ENCODE assay signal across 7 cellular contexts in genomic region chr7:139034855-139035587, GRCh38. TPM values are rescaled to one million over a fixed set of nuclear protein-coding genes. Genes with fewer than 3 reads are reported as not detected.
A peak's percentile ranks its signal among the peaks of the same experiment; 100 is the strongest.
DNase-seq lines count a peak whose midpoint lies in the region; ATAC-seq and TF ChIP-seq lines count a peak whose summit lies in the region.

No MANE protein-coding gene starts in this region.

- intact Hi-C loops in activated T-helper 2 cell treated with anti-CD3 and anti-CD28 coated beads, Interferon-gamma antibody, Interleukin-2, Interleukin-4, amounts not matched to agents 10 μg/mL and 5 μg/mL and 100 μg/mL, durations not matched to agents 14 hours and 24 hours and 36 hours (cut with micrococcal nuclease) = no loop called here
- intact Hi-C loops in Right ventricle myocardium inferior (cut with DNase I) = loop anchor here (5.0 kb wide), 1 partner anchor 42 kb away; no protein-coding TSS in a partner anchor

- H3K4me3 Mint-ChIP-seq in HFFc6 = peak overlapping the region; percentile 89
- peak overlapping the region; percentile 86 for H3K4me3 Mint-ChIP-seq in activated T-helper 2 cell treated with anti-CD3 and anti-CD28 coated beads, Interferon-gamma antibody, Interleukin-2, Interleukin-4, amounts not matched to agents 10 μg/mL and 5 μg/mL and 100 μg/mL, durations not matched to agents 14 hours and 24 hours and 36 hours (ENCODE audit: low read depth)

- peak overlapping the region; percentile 74 for H3K27ac Mint-ChIP-seq in HFFc6
- H3K27ac Mint-ChIP-seq in activated T-helper 2 cell treated with anti-CD3 and anti-CD28 coated beads, Interferon-gamma antibody, Interleukin-2, Interleukin-4, amounts not matched to agents 10 μg/mL and 5 μg/mL and 100 μg/mL, durations not matched to agents 14 hours and 24 hours and 36 hours = peak overlapping the region; percentile 89

- H3K4me1 Mint-ChIP-seq in HFFc6 (ENCODE audit: low read depth) = peaks cover 20% of the 10 kb centered on the region
- peaks cover 33% of the 10 kb centered on the region for H3K4me1 Mint-ChIP-seq in activated T-helper 2 cell treated with anti-CD3 and anti-CD28 coated beads, Interferon-gamma antibody, Interleukin-2, Interleukin-4, amounts not matched to agents 10 μg/mL and 5 μg/mL and 100 μg/mL, durations not matched to agents 14 hours and 24 hours and 36 hours (ENCODE audit: low read depth)

- DNase-seq in HFFc6 (no peak), NCI-H1092 treated with DMSO at 0.1 percent for 48 hours (lab: John Stamatoyannopoulos, UW) (peak; percentile 51), Right ventricle myocardium inferior (ENCODE audit: missing footprints) (no peak), putamen (ENCODE audit: low spot score) (peak; percentile 13), NCI-H2029 (lab: John Stamatoyannopoulos, UW) (no peak)
- DNase-seq in activated T-helper 2 cell treated with anti-CD3 and anti-CD28 coated beads, Interferon-gamma antibody, Interleukin-2, Interleukin-4, amounts not matched to agents 10 μg/mL and 5 μg/mL and 100 μg/mL, durations not matched to agents 14 hours and 24 hours and 36 hours (ENCODE audit: low spot score) = peak; percentile 32

- H3K9me3 Mint-ChIP-seq in HFFc6 = no peaks in the 10 kb centered on the region
- no peaks in the 10 kb centered on the region for H3K9me3 Mint-ChIP-seq in activated T-helper 2 cell treated with anti-CD3 and anti-CD28 coated beads, Interferon-gamma antibody, Interleukin-2, Interleukin-4, amounts not matched to agents 10 μg/mL and 5 μg/mL and 100 μg/mL, durations not matched to agents 14 hours and 24 hours and 36 hours

- peaks cover 3% of the 10 kb centered on the region; the same call in 1 of the 2 replicates for H3K36me3 Mint-ChIP-seq in HFFc6 (ENCODE audit: low read depth)
- peaks cover 43% of the 10 kb centered on the region for H3K36me3 Mint-ChIP-seq in activated T-helper 2 cell treated with anti-CD3 and anti-CD28 coated beads, Interferon-gamma antibody, Interleukin-2, Interleukin-4, amounts not matched to agents 10 μg/mL and 5 μg/mL and 100 μg/mL, durations not matched to agents 14 hours and 24 hours and 36 hours (ENCODE audit: low read depth)

- peaks cover 6% of the 10 kb centered on the region for H3K27me3 Mint-ChIP-seq in HFFc6 (ENCODE audit: insufficient read depth)
- peaks cover 4% of the 10 kb centered on the region for H3K27me3 Mint-ChIP-seq in activated T-helper 2 cell treated with anti-CD3 and anti-CD28 coated beads, Interferon-gamma antibody, Interleukin-2, Interleukin-4, amounts not matched to agents 10 μg/mL and 5 μg/mL and 100 μg/mL, durations not matched to agents 14 hours and 24 hours and 36 hours (ENCODE audit: low read depth)

- ATAC-seq in GM18498 (IDR thresholded peaks at IDR 0.05; ENCODE audit: unreplicated experiment) (peak; percentile 42), Right ventricle myocardium inferior (peak; percentile 58)

- no peak; the same call in 1 of the 2 replicates for TF ChIP-seq CTCF in HFFc6 (IDR thresholded peaks at IDR 0.05)

RNA-seq across cellular contexts. Expression of gene ZC3HAV1L, which starts 0.8 kb away (rescaled TPM):
- 10 to 100 TPM in 4 of 6 experiments, 1 to 10 TPM in 2; 9.2 to 12.1 (median 10.3) TPM for total RNA-seq in HFFc6 (2021; fragmentation: NEBNext Ultra II Directional; extraction: Animal tissue kit (Norgen Biotek cat#: 25700))
- 38.2 and 39.4 TPM in 2 replicates for total RNA-seq in activated T-helper 2 cell treated with anti-CD3 and anti-CD28 coated beads, Interferon-gamma antibody, Interleukin-2, Interleukin-4, amounts not matched to agents 10 μg/mL and 5 μg/mL and 100 μg/mL, durations not matched to agents 14 hours and 24 hours and 36 hours
- 4.0 TPM for total RNA-seq in Right ventricle myocardium inferior

RNA-seq across cellular contexts. Expression of gene KIAA1549, which starts 53.8 kb away (rescaled TPM):
- total RNA-seq in HFFc6 (2021; fragmentation: NEBNext Ultra II Directional; extraction: Animal tissue kit (Norgen Biotek cat#: 25700)) = 10 to 100 TPM in 2 of 6 experiments, 1 to 10 TPM in 4; 7.0 to 13.3 (median 7.9) TPM
- 1.3 TPM in 2 replicates for total RNA-seq in activated T-helper 2 cell treated with anti-CD3 and anti-CD28 coated beads, Interferon-gamma antibody, Interleukin-2, Interleukin-4, amounts not matched to agents 10 μg/mL and 5 μg/mL and 100 μg/mL, durations not matched to agents 14 hours and 24 hours and 36 hours
- total RNA-seq in Right ventricle myocardium inferior = 1.8 TPM

Comparison
In these comparisons a context has a peak if more than half of its experiments do, and no peak if none do; other contexts are left out.
1. DNase-seq: peak in NCI-H1092 treated with DMSO at 0.1 percent for 48 hours (single experiment), activated T-helper 2 cell treated with anti-CD3 and anti-CD28 coated beads, Interferon-gamma antibody, Interleukin-2, Interleukin-4, amounts not matched to agents 10 μg/mL and 5 μg/mL and 100 μg/mL, durations not matched to agents 14 hours and 24 hours and 36 hours (single experiment) and putamen (single experiment); none in HFFc6 (single experiment), Right ventricle myocardium inferior (single experiment) and NCI-H2029 (single experiment).